Comparison of ENCODE assay signal across 8 cellular contexts in genomic region chr1:116375884-116376733, GRCh38. TPM values are rescaled to one million over a fixed set of nuclear protein-coding genes. Genes with fewer than 3 reads are reported as not detected.
DNase-seq lines count a peak whose midpoint lies in the region; ATAC-seq and TF ChIP-seq lines count a peak whose summit lies in the region.

No MANE protein-coding gene starts in this region.

- intact Hi-C loops in Caco-2 (cut with micrococcal nuclease; ENCODE audit: unreplicated experiment): loop anchor here (5.0 kb wide), 1 partner anchor 101 kb away; no protein-coding TSS in a partner anchor
- intact Hi-C loops in upper lobe of right lung (cut with DNase I): no loop called here

- H3K27me3 Mint-ChIP-seq in Caco-2 (ENCODE audit: insufficient read depth, unreplicated experiment): no peaks in the 10 kb centered on the region

- peaks cover 45% of the 10 kb centered on the region for H3K36me3 Mint-ChIP-seq in Caco-2 (ENCODE audit: insufficient read depth, unreplicated experiment)

- H3K4me3 ChIP-seq in Caco-2 (ENCODE audit: low read depth, low read length) (peak overlapping the region; percentile 22), neuronal stem cell (ENCODE audit: low read length in 2 of 2) (no peak overlapping the region), upper lobe of right lung (peak overlapping the region; percentile 87)

- H2BK5ac ChIP-seq in neuronal stem cell (ENCODE audit: low read length): no peak overlapping the region

- POLR2A ChIA-PET in Caco-2 (lab: Charles Lee): interaction anchor here (1.1 kb wide), 1 partner anchor 224 kb away, joined by 4 read pairs; no protein-coding TSS in a partner anchor

- H3K27me3 ChIP-seq in Caco-2 (replicated peaks; ENCODE audit: control insufficient read depth, insufficient read depth, low read length) (no peaks in the 10 kb centered on the region), neuronal stem cell (ENCODE audit: control insufficient read depth in 3 of 3, insufficient read depth in 3 of 3, low read depth in 1 of 3, low read length in 3 of 3) (peaks cover 0 to 8% (median 6%) of the 10 kb centered on the region in 3 experiments), upper lobe of right lung (no peaks in the 10 kb centered on the region)

- WGBS in neuronal stem cell (ENCODE audit: extremely low coverage in 2 of 2, insufficient read length in 2 of 2, insufficient replicate concordance in 1 of 2), 2 donors: no CpG with 5 or more reads among the region's 9 CpGs

- H3K4me1 ChIP-seq in Caco-2 (peaks cover 53% of the 10 kb centered on the region), neuronal stem cell (ENCODE audit: control insufficient read depth in 2 of 2, insufficient read depth in 1 of 2, low read depth in 1 of 2, low read length in 2 of 2) (peaks cover 20 to 27% of the 10 kb centered on the region in 2 donors), upper lobe of right lung (peaks cover 70% of the 10 kb centered on the region)

- peak overlapping the region; percentile 64 for H3K27ac Mint-ChIP-seq in Caco-2 (ENCODE audit: unreplicated experiment)

- H3K36me3 ChIP-seq in Caco-2 (ENCODE audit: control insufficient read depth, insufficient read depth, low read length) (no peaks in the 10 kb centered on the region), neuronal stem cell (replicated peaks in 1 of 2; ENCODE audit: control insufficient read depth in 2 of 2, insufficient read depth in 2 of 2, low read length in 2 of 2) (no peaks in the 10 kb centered on the region), upper lobe of right lung (no peaks in the 10 kb centered on the region)

- no peak overlapping the region for H3K9ac ChIP-seq in neuronal stem cell (ENCODE audit: low read depth, low read length, poor library complexity)

- no peaks in the 10 kb centered on the region for H3K9me3 Mint-ChIP-seq in Caco-2 (ENCODE audit: unreplicated experiment)

- ATAC-seq in upper lobe of right lung (peak; percentile 58), GM21786 (IDR thresholded peaks at IDR 0.05; ENCODE audit: unreplicated experiment) (no peak), HG03460 (IDR thresholded peaks at IDR 0.05; ENCODE audit: unreplicated experiment) (no peak)

- no peak overlapping the region for H3K14ac ChIP-seq in neuronal stem cell (ENCODE audit: low read length)

- H2BK12ac ChIP-seq in neuronal stem cell (ENCODE audit: low read length): no peak overlapping the region

- peaks cover 31% of the 10 kb centered on the region for H3K4me1 Mint-ChIP-seq in Caco-2 (ENCODE audit: low read depth, unreplicated experiment)

- H4K8ac ChIP-seq in neuronal stem cell (ENCODE audit: low read depth, low read length): no peak overlapping the region

- no peak overlapping the region for H3K23ac ChIP-seq in neuronal stem cell (ENCODE audit: low read depth, low read length, poor library complexity)

- peak overlapping the region; percentile 26 for H3K4me2 ChIP-seq in neuronal stem cell (ENCODE audit: insufficient read depth, low read length, poor library complexity, severe bottlenecking)

- H2BK15ac ChIP-seq in neuronal stem cell (ENCODE audit: low read length): no peak overlapping the region

- no peaks in the 10 kb centered on the region for H3K79me1 ChIP-seq in neuronal stem cell (ENCODE audit: low read depth, low read length)

- H3K18ac ChIP-seq in neuronal stem cell (ENCODE audit: low read length): no peak overlapping the region

- TSS peak; percentile 16 for BruUV-seq in Caco-2 (replicated peaks; lab: Mats Ljungman, UMichigan)

- DNase-seq in Caco-2: peak; percentile 56 to 69
- peak; percentile 93 for DNase-seq in M059J (ENCODE audit: low read depth)
- peak; percentile 45 for DNase-seq in activated T-cell treated with anti-CD3 and anti-CD28 coated beads for 48 hours (ENCODE audit: low read depth)
- peak; percentile 93 for DNase-seq in fibroblast of the conjunctiva (ENCODE audit: low read depth)
- DNase-seq in neuronal stem cell (ENCODE audit: low spot score): no peak
- peak; percentile 89 for DNase-seq in upper lobe of right lung

- no peak overlapping the region for H2BK120ac ChIP-seq in neuronal stem cell (ENCODE audit: low read depth, low read length)

- H2AK5ac ChIP-seq in neuronal stem cell (ENCODE audit: low read depth, low read length): no peak overlapping the region

- TF ChIP-seq CTCF in Caco-2 (IDR thresholded peaks at IDR 0.05; ENCODE audit: insufficient read depth in 1 of 2, low read depth in 1 of 2, low read length in 1 of 2, severe bottlenecking in 1 of 2, unreplicated experiment in 1 of 2) (no peak), upper lobe of right lung (IDR thresholded peaks at IDR 0.05) (no peak)

- CTCF ChIA-PET in Caco-2 (lab: Charles Lee): interaction anchor here (0.7 to 1.2 kb wide), 5 partner anchors 43 to 237 kb away, joined by 3 to 8 read pairs (median 3); no protein-coding TSS in a partner anchor

- H3K9me3 ChIP-seq in Caco-2: no peaks in the 10 kb centered on the region
- no peaks in the 10 kb centered on the region for H3K9me3 ChIP-seq in neuronal stem cell (replicated peaks in 1 of 2; ENCODE audit: control insufficient read depth in 2 of 2, insufficient read depth in 1 of 2, low read depth in 1 of 2, low read length in 2 of 2)
- no peaks in the 10 kb centered on the region for H3K9me3 ChIP-seq in upper lobe of right lung

- no peak overlapping the region for H2AFZ ChIP-seq in neuronal stem cell (ENCODE audit: low read length)

- H3K27ac ChIP-seq in neuronal stem cell (replicated peaks; ENCODE audit: low read length) (peak overlapping the region; percentile 18), upper lobe of right lung (peak overlapping the region; percentile 96)

- H3K4me3 Mint-ChIP-seq in Caco-2 (ENCODE audit: unreplicated experiment): peak overlapping the region; percentile 89

- H4K91ac ChIP-seq in neuronal stem cell (ENCODE audit: low read depth, low read length, poor library complexity): no peak overlapping the region

- H3K4ac ChIP-seq in neuronal stem cell (ENCODE audit: low read length): no peak overlapping the region

RNA-seq across cellular contexts. Expression of gene ATP1A1, which starts 3.1 kb away (rescaled TPM):
- total RNA-seq in Caco-2 (2022): 479 and 508 TPM in 2 replicates
- total RNA-seq in M059J (2014; rRNA removed; shearing (Covaris generic)): 94.3 and 134 TPM in 2 replicates
- polyA plus RNA-seq in neuronal stem cell (2013, experiment 1 of 2): 90.7 TPM
- polyA plus RNA-seq in neuronal stem cell (2013, experiment 2 of 2): 87.6 TPM
- total RNA-seq in upper lobe of right lung: 628 TPM

Comparison
In these comparisons a context has a peak if more than half of its experiments do, and no peak if none do; other contexts are left out.
1. H3K4me3 ChIP-seq: peak in Caco-2 (single experiment) and upper lobe of right lung (single experiment); none in neuronal stem cell (0 of 2).